ENCODE assay signal across 1 cellular context in the genomic region with DNA sequence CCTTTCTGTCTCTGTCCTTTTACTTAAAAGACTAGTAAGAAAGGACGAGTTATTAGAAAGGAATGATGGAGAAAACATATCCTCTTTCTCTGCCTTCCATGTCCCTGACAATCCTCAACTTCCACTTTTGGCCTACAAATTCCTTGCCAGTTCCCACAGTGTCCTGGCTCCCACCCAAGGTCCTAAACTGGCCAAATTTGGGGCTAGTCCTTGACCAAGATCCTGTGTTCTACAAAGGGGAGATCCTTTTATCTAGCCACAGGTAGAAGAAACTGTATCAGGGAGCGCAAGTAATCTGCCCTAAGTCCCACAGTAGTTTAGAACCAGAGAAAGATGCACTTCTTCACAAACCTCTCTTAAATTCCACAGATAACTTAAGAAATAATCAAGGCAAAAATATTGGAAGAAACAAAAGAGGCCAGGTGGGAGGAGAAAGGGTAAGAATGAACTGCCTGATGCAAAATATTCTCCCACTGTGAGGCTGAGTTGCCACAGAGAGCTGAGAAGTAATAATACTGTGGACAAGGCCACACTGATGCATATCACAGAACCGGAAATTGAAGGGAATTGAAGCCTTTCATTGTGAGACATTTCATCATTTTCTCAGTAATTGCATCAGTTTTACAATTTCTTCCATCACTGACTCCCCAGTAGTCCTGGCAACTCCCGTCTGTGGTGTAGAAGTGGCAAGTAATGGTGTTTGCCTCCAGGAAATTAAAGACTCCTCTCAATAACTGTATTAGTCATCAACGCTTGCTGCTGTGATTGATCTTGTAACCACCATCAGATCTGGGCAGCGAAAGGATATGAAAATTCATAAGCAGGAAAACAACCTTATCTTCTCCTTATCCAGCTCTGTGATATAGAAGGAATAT.
A peak's percentile ranks its signal among the peaks of the same experiment; 100 is the strongest.
TF ChIP-seq lines count a peak whose summit lies in the region.

No MANE protein-coding gene starts in this region.

TF ChIP-seq in H1, 55 proteins besides CTCF, POLR2A, EP300 and RAD21:
- TF ChIP-seq CEBPB (IDR thresholded peaks at IDR 0.05; ENCODE audit: low read depth, low read length) (peak; percentile 85), NRF1 (IDR thresholded peaks at IDR 0.05; ENCODE audit: low read depth, low read length) (no peak)
